ENCODE assay signal across 16 cellular contexts in genomic region chr1:45026446-45026845, GRCh38. TPM values are rescaled to one million over a fixed set of nuclear protein-coding genes. Genes with fewer than 3 reads are reported as not detected.
DNase-seq lines count a peak whose midpoint lies in the region; ATAC-seq and TF ChIP-seq lines count a peak whose summit lies in the region.
"Had no signal": no experiment of that assay in that cellular context is flagged by ENCODE, and none has a peak within 500 bp of the region (broad histone marks: within the 10 kb centered on the region; RNA-seq: fewer than 3 reads in every experiment).

No MANE protein-coding gene starts in this region.

- ATAC-seq in activated CD4-positive, alpha-beta T cell treated with anti-CD3 and anti-CD28 coated beads for 36 hours, result peak; percentile 55
- ATAC-seq: HCT116 had no signal

- H3K36me3 ChIP-seq in tibial artery, result no peaks in the 10 kb centered on the region

- H3K36me3 Mint-ChIP-seq in activated CD4-positive, alpha-beta T cell treated with anti-CD3 and anti-CD28 coated beads for 36 hours (ENCODE audit: low read depth), result no peaks in the 10 kb centered on the region

- CTCF ChIA-PET in activated CD4-positive, alpha-beta T cell treated with anti-CD3 and anti-CD28 coated beads for 36 hours (lab: Charles Lee), result no interaction called here

- POLR2A ChIA-PET in activated CD4-positive, alpha-beta T cell treated with anti-CD3 and anti-CD28 coated beads for 36 hours (lab: Charles Lee), result no interaction called here

- TF ChIP-seq CTCF in AG10803 (conservative IDR thresholded peaks at IDR 0.05; ENCODE audit: low read length) (no peak), cardiac fibroblast (IDR thresholded peaks at IDR 0.05; ENCODE audit: low read depth, low read length) (no peak), retinal pigment epithelial cell (conservative IDR thresholded peaks at IDR 0.05; ENCODE audit: low read depth, low read length) (no peak), tibial artery (IDR thresholded peaks at IDR 0.05) (no peak)

- H3K4me3 Mint-ChIP-seq in activated CD4-positive, alpha-beta T cell treated with anti-CD3 and anti-CD28 coated beads for 36 hours, result no peak overlapping the region

- no peak overlapping the region for H3K4me3 ChIP-seq in AG10803 (ENCODE audit: low read length)
- no peak overlapping the region for H3K4me3 ChIP-seq in cardiac fibroblast (replicated peaks in 1 of 2; ENCODE audit: low read depth in 2 of 2, low read length in 2 of 2)
- H3K4me3 ChIP-seq in retinal pigment epithelial cell (ENCODE audit: low read length), result no peak overlapping the region
- no peak overlapping the region for H3K4me3 ChIP-seq in tibial artery
- H3K4me3 ChIP-seq: PC-9 had no signal

- H3K27me3 Mint-ChIP-seq in activated CD4-positive, alpha-beta T cell treated with anti-CD3 and anti-CD28 coated beads for 36 hours, result no peaks in the 10 kb centered on the region

- no peaks in the 10 kb centered on the region for H3K9me3 ChIP-seq in tibial artery
- H3K9me3 ChIP-seq: Caco-2 had no signal

- H3K27ac ChIP-seq in tibial artery, result no peak overlapping the region
- H3K27ac ChIP-seq: PC-9 had no signal

- no peaks in the 10 kb centered on the region for H3K4me1 ChIP-seq in tibial artery
- H3K4me1 ChIP-seq: Caco-2 had no signal

- intact Hi-C loops in activated CD4-positive, alpha-beta T cell treated with anti-CD3 and anti-CD28 coated beads for 36 hours (cut with DNase I, micrococcal nuclease), result no loop called here
- intact Hi-C loops in tibial artery (cut with DNase I; ENCODE audit: low total_unique reads), result no loop called here

- no peaks in the 10 kb centered on the region for H3K9me3 Mint-ChIP-seq in activated CD4-positive, alpha-beta T cell treated with anti-CD3 and anti-CD28 coated beads for 36 hours (ENCODE audit: low read depth)

- DNase-seq in activated CD4-positive, alpha-beta T cell treated with anti-CD3 and anti-CD28 coated beads for 36 hours, result no peak
- DNase-seq in activated CD4-positive, alpha-beta T cell treated with anti-CD3 and anti-CD28 coated beads, Interleukin-2, amount 50 U/mL, for 4 hours, result no peak
- DNase-seq in AG10803 (ENCODE audit: low read depth), result peak; percentile 16
- DNase-seq in cardiac fibroblast (ENCODE audit: low read depth in 2 of 2), result peak; percentile 5 to 8
- DNase-seq in retinal pigment epithelial cell (ENCODE audit: low read depth), result peak; percentile 48
- no peak for DNase-seq in stimulated activated CD8-positive, alpha-beta memory T cell treated with anti-CD3 and anti-CD28 coated beads, Interleukin-4, amount 100 ng/mL, for 48 hours
- DNase-seq in tibial artery, result no peak
- no peak for DNase-seq in NCI-H2171 treated with DMSO at 0.1 percent for 48 hours (lab: John Stamatoyannopoulos, UW)
- DNase-seq: Caco-2, Karpas-422, MM.1S, NCI-H1105, NCI-H187, NCI-H446, PC-9 had no signal

- no peaks in the 10 kb centered on the region for H3K27me3 ChIP-seq in tibial artery

- peaks cover 13% of the 10 kb centered on the region for H3K4me1 Mint-ChIP-seq in activated CD4-positive, alpha-beta T cell treated with anti-CD3 and anti-CD28 coated beads for 36 hours

- no peak overlapping the region for H3K27ac Mint-ChIP-seq in activated CD4-positive, alpha-beta T cell treated with anti-CD3 and anti-CD28 coated beads for 36 hours

RNA-seq across cellular contexts. Expression of gene UROD, which starts 14.4 kb away (rescaled TPM):
- 100 to 1,000 TPM; 123 to 134 TPM for total RNA-seq in activated CD4-positive, alpha-beta T cell treated with anti-CD3 and anti-CD28 coated beads for 36 hours

RNA-seq across cellular contexts. Expression of gene HECTD3, which starts 15.3 kb away (rescaled TPM):
- total RNA-seq in activated CD4-positive, alpha-beta T cell treated with anti-CD3 and anti-CD28 coated beads for 36 hours, result 10 to 100 TPM; 18.9 to 22.3 TPM

RNA-seq across cellular contexts. Expression of gene EIF2B3, which starts 40.1 kb away (rescaled TPM):
- 10 to 100 TPM; 37.3 to 41.8 TPM for total RNA-seq in activated CD4-positive, alpha-beta T cell treated with anti-CD3 and anti-CD28 coated beads for 36 hours

Comparison
In these comparisons a context has a peak if more than half of its experiments do, and no peak if none do; other contexts are left out.
1. DNase-seq: peak in AG10803 (single experiment), cardiac fibroblast (2 of 2) and retinal pigment epithelial cell (single experiment); none in activated CD4-positive, alpha-beta T cell treated with anti-CD3 and anti-CD28 coated beads for 36 hours (single experiment), activated CD4-positive, alpha-beta T cell treated with anti-CD3 and anti-CD28 coated beads, Interleukin-2, amount 50 U/mL, for 4 hours (0 of 2), stimulated activated CD8-positive, alpha-beta memory T cell treated with anti-CD3 and anti-CD28 coated beads, Interleukin-4, amount 100 ng/mL, for 48 hours (single experiment), tibial artery (0 of 2) and NCI-H2171 treated with DMSO at 0.1 percent for 48 hours (single experiment).